ENCODE assay signal across 13 cellular contexts in the genomic region with DNA sequence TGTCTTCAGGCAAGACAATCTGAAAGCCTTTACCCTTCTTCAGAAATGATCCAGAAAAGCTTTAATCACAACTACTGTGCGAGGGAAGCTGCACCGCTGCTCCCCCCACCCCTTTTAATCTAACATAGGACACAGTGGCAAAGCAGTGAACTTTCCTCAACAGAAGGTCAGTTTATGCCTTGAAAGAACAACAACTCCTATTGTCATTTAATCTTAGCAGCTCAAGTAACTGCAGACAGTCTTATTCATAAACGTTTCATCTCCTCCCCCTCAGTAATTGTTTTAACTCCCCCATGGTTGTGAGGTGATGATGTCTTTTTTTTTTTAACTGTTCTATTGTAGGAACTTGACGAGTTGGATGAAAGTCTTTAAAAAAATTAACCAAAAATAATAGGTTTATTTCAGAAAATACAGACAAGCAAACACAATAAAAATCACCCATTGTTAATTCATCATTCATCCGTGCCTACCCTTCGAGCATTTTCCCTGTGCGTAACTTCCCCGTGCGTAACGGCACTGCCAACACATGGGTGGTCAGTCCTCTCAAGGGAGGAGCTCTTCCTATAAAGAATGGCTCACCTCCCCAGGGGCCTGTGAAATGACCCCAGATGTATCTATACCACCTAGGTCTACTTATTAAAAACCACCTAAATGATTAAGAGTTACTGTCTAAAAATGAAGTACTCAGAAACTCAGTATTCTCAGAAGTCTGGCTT. TPM values are rescaled to one million over a fixed set of nuclear protein-coding genes. Genes with fewer than 3 reads are reported as not detected.
DNase-seq lines count a peak whose midpoint lies in the region; ATAC-seq and TF ChIP-seq lines count a peak whose summit lies in the region.
"Had no signal": no experiment of that assay in that cellular context is flagged by ENCODE, and none has a peak within 500 bp of the region (broad histone marks: within the 10 kb centered on the region; RNA-seq: fewer than 3 reads in every experiment).

No MANE protein-coding gene starts in this region.

- H3K27me3 ChIP-seq in GM23338 (ENCODE audit: insufficient read depth): no peaks in the 10 kb centered on the region
- H3K27me3 ChIP-seq in neural progenitor cell: no peaks in the 10 kb centered on the region
- H3K27me3 ChIP-seq: Peyer's patch, tibial nerve had no signal

- H3K4me1 Mint-ChIP-seq in GM23338 (peaks cover 55% of the 10 kb centered on the region), neural progenitor cell (peaks cover 36% of the 10 kb centered on the region)

- H2AFZ ChIP-seq in GM23338 (no peak overlapping the region), neural progenitor cell (replicated peaks) (no peak overlapping the region)

- DNase-seq in GM23338 (ENCODE audit: low spot score) (peak; percentile 44), NCI-H69 (lab: John Stamatoyannopoulos, UW) (peak; percentile 36), dermis blood vessel endothelial cell (peak; percentile 26), neural progenitor cell (ENCODE audit: low spot score) (peak; percentile 44), mucosa of gallbladder (ENCODE audit: low spot score) (no peak), NCI-H1105 treated with DMSO at 0.1 percent for 48 hours (lab: John Stamatoyannopoulos, UW) (no peak), T-helper 9 cell (no peak)
- DNase-seq: DMS79, NCI-H187 treated with DMSO at 0.1 percent for 48 hours, Peyer's patch had no signal

- no peak overlapping the region for H3K9ac ChIP-seq in neural progenitor cell

- ATAC-seq in GM23338: no peak
- ATAC-seq: activated CD4-positive, CD25-positive, alpha-beta regulatory T cell treated with anti-CD3 and anti-CD28 coated beads, Interleukin-2, amount 50 U/mL, for 24 hours; esophagus mucosa had no signal

- H3K9me3 Mint-ChIP-seq in GM23338 (no peaks in the 10 kb centered on the region; the same call in 2 of the 3 replicates), neural progenitor cell (no peaks in the 10 kb centered on the region)

- H3K36me3 Mint-ChIP-seq in GM23338 (ENCODE audit: low read depth): no peaks in the 10 kb centered on the region; the same call in 2 of the 3 replicates
- H3K36me3 Mint-ChIP-seq in neural progenitor cell: no peaks in the 10 kb centered on the region

- H3K4me3 ChIP-seq in GM23338 (peak overlapping the region; percentile 31), neural progenitor cell (peak overlapping the region; percentile 7)
- H3K4me3 ChIP-seq: Peyer's patch, tibial nerve had no signal

- no peaks in the 10 kb centered on the region for H3K9me2 ChIP-seq in GM23338 (ENCODE audit: insufficient read depth)

- peaks cover 76% of the 10 kb centered on the region for H3K79me2 ChIP-seq in GM23338 (replicated peaks; ENCODE audit: insufficient read depth)
- H3K79me2 ChIP-seq in neural progenitor cell (ENCODE audit: low read depth): peaks cover 69% of the 10 kb centered on the region

- H3K4me1 ChIP-seq in GM23338 (ENCODE audit: insufficient read depth): peaks cover 51% of the 10 kb centered on the region
- peaks cover 39% of the 10 kb centered on the region for H3K4me1 ChIP-seq in neural progenitor cell

- no peaks in the 10 kb centered on the region; the same call in 1 of the 2 replicates for H4K20me1 ChIP-seq in GM23338 (replicated peaks; ENCODE audit: insufficient read depth)
- H4K20me1 ChIP-seq in neural progenitor cell (ENCODE audit: low read depth): peaks cover 67% of the 10 kb centered on the region

- H3K9me3 ChIP-seq in neural progenitor cell (ENCODE audit: low read depth): no peaks in the 10 kb centered on the region
- H3K9me3 ChIP-seq: Peyer's patch, tibial nerve had no signal

- H3K36me3 ChIP-seq in GM23338 (ENCODE audit: insufficient read depth): no peaks in the 10 kb centered on the region
- H3K36me3 ChIP-seq in neural progenitor cell: no peaks in the 10 kb centered on the region
- H3K36me3 ChIP-seq: Peyer's patch, tibial nerve had no signal

- TF ChIP-seq CTCF in GM23338 (conservative IDR thresholded peaks at IDR 0.05; ENCODE audit: low read depth in 2 of 2) (no peak), neural progenitor cell (IDR thresholded peaks at IDR 0.05) (no peak)

- H3K27ac ChIP-seq in GM23338 (ENCODE audit: low read depth): peak overlapping the region; percentile 76
- H3K27ac ChIP-seq in neural progenitor cell: no peak overlapping the region
- H3K27ac ChIP-seq: Peyer's patch had no signal

- H3K27me3 Mint-ChIP-seq in GM23338 (ENCODE audit: insufficient read depth, low read depth, poor library complexity) (peaks cover 19% of the 10 kb centered on the region), neural progenitor cell (ENCODE audit: insufficient read depth, low read depth) (no peaks in the 10 kb centered on the region)

- H3K4me2 ChIP-seq in GM23338 (peak overlapping the region; percentile 73), neural progenitor cell (peak overlapping the region; percentile 64)

- H3K27ac Mint-ChIP-seq in GM23338 (peak overlapping the region; percentile 95), neural progenitor cell (no peak overlapping the region)

- H3K4me3 Mint-ChIP-seq in GM23338 (peak overlapping the region; percentile 50), neural progenitor cell (peak overlapping the region; percentile 0)

- H3F3A ChIP-seq in GM23338 (replicated peaks; ENCODE audit: low read depth): peaks cover 12% of the 10 kb centered on the region; the same call in 1 of the 2 replicates
- peaks cover 55% of the 10 kb centered on the region for H3F3A ChIP-seq in neural progenitor cell (ENCODE audit: low read depth)

TF ChIP-seq in GM23338, 12 proteins besides CTCF, POLR2A, EP300 and RAD21:
- TF ChIP-seq, protein P1, sequence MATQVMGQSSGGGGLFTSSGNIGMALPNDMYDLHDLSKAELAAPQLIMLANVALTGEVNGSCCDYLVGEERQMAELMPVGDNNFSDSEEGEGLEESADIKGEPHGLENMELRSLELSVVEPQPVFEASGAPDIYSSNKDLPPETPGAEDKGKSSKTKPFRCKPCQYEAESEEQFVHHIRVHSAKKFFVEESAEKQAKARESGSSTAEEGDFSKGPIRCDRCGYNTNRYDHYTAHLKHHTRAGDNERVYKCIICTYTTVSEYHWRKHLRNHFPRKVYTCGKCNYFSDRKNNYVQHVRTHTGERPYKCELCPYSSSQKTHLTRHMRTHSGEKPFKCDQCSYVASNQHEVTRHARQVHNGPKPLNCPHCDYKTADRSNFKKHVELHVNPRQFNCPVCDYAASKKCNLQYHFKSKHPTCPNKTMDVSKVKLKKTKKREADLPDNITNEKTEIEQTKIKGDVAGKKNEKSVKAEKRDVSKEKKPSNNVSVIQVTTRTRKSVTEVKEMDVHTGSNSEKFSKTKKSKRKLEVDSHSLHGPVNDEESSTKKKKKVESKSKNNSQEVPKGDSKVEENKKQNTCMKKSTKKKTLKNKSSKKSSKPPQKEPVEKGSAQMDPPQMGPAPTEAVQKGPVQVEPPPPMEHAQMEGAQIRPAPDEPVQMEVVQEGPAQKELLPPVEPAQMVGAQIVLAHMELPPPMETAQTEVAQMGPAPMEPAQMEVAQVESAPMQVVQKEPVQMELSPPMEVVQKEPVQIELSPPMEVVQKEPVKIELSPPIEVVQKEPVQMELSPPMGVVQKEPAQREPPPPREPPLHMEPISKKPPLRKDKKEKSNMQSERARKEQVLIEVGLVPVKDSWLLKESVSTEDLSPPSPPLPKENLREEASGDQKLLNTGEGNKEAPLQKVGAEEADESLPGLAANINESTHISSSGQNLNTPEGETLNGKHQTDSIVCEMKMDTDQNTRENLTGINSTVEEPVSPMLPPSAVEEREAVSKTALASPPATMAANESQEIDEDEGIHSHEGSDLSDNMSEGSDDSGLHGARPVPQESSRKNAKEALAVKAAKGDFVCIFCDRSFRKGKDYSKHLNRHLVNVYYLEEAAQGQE (IDR thresholded peaks at IDR 0.05; ENCODE audit: unreplicated experiment): no peak
- no peak for TF ChIP-seq POLR2AphosphoS5 (IDR thresholded peaks at IDR 0.05; ENCODE audit: low read depth)
- TF ChIP-seq ZNF331 (CRISPR knock-in tag; IDR thresholded peaks at IDR 0.05; ENCODE audit: low read depth): no peak
- TF ChIP-seq EZH2phosphoT487 (IDR thresholded peaks at IDR 0.05; ENCODE audit: unreplicated experiment): no peak

RNA-seq across cellular contexts. Expression of gene ADAR, which starts 3.3 kb away (rescaled TPM):
- total RNA-seq in GM23338 (2014; rRNA removed; shearing (Covaris generic)): 188 TPM in 2 replicates
- polyA plus RNA-seq in GM23338 (2016; fragmentation: Nextera tagmentation; extraction: Ambion mirVana): 80.0 and 96.4 TPM in 2 replicates
- total RNA-seq in dermis blood vessel endothelial cell: 85.4 and 108 TPM in 2 replicates
- 128 and 139 TPM in 2 replicates for total RNA-seq in neural progenitor cell (ENCODE audit: low replicate concordance)
- total RNA-seq in mucosa of gallbladder: 146 TPM

RNA-seq across cellular contexts. Expression of gene CHRNB2, which starts 43.7 kb away (rescaled TPM):
- total RNA-seq in GM23338 (2014; rRNA removed; shearing (Covaris generic)): 3.6 and 5.3 TPM in 2 replicates
- polyA plus RNA-seq in GM23338 (2016; fragmentation: Nextera tagmentation; extraction: Ambion mirVana): 0.73 and 0.92 TPM in 2 replicates
- total RNA-seq in dermis blood vessel endothelial cell (under 0.01 TPM in 1 of 2 replicates, not detected in the other), neural progenitor cell (ENCODE audit: low replicate concordance) (0.11 and 2.3 TPM in 2 replicates), mucosa of gallbladder (0.17 TPM)
- total RNA-seq: tibial nerve had no signal

RNA-seq across cellular contexts. Expression of gene UBE2Q1, which starts 52.8 kb away (rescaled TPM):
- total RNA-seq in GM23338 (2014; rRNA removed; shearing (Covaris generic)): 27.3 and 33.0 TPM in 2 replicates
- polyA plus RNA-seq in GM23338 (2016; fragmentation: Nextera tagmentation; extraction: Ambion mirVana): 15.5 and 18.4 TPM in 2 replicates
- total RNA-seq in dermis blood vessel endothelial cell: 41.7 and 58.8 TPM in 2 replicates
- total RNA-seq in neural progenitor cell (ENCODE audit: low replicate concordance): 36.0 and 96.2 TPM in 2 replicates
- total RNA-seq in mucosa of gallbladder: 84.0 TPM

Comparison
In these comparisons a context has a peak if more than half of its experiments do, and no peak if none do; other contexts are left out.
1. DNase-seq: peak in GM23338 (single experiment), NCI-H69 (single experiment), dermis blood vessel endothelial cell (single experiment) and neural progenitor cell (single experiment); none in mucosa of gallbladder (single experiment), NCI-H1105 treated with DMSO at 0.1 percent for 48 hours (single experiment) and T-helper 9 cell (single experiment).